In the genomic region with DNA sequence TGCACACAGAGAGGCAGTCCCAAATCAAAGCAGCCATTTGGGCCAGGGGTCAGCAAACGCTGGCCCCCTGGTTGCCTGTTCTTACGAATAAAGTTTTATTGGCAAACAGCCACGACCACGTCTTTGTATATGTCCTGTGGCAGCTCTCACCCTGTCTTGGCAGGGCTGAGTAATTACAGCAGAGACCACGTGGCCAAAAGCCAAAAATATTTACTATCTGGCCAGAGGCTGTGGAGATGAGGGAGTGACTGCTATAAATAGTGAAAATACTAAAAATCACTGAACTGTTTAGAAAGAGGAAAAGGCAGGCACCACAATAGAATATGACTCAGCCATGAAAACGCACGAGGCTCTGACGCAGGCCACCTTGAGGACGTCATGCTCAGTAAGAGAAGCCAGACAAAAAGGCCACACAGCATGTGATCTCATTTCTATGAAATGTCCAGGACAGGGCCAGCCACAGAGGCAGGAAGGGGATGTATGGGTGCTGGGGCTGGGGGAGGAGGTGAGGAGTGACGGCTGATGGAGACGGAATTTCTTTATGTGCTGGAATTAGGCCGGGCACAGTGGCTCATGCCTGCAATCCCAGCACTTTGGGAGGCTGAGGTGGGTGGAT, we compare ENCODE assay signal across 9 cellular contexts. TPM values are rescaled to one million over a fixed set of nuclear protein-coding genes. Genes with fewer than 3 reads are reported as not detected.
A peak's percentile ranks its signal among the peaks of the same experiment; 100 is the strongest.
DNase-seq lines count a peak whose midpoint lies in the region; ATAC-seq and TF ChIP-seq lines count a peak whose summit lies in the region.
"Had no signal": no experiment of that assay in that cellular context is flagged by ENCODE, and none has a peak within 500 bp of the region (broad histone marks: within the 10 kb centered on the region; RNA-seq: fewer than 3 reads in every experiment).

No MANE protein-coding gene starts in this region.

- POLR2A ChIA-PET in AG04449 (lab: Yijun Ruan, JAX) = interaction anchor here (0.6 kb wide), 1 partner anchor 81 kb away, joined by 3 read pairs; no protein-coding TSS in a partner anchor

- TF ChIP-seq CTCF in AG04449 (IDR thresholded peaks at IDR 0.05; ENCODE audit: insufficient read depth, low read length, missing control alignments) = no peak

- H3K4me1 ChIP-seq in mucosa of rectum (ENCODE audit: control insufficient read depth in 2 of 2, insufficient read depth in 2 of 2, low read length in 2 of 2) = no peaks in the 10 kb centered on the region

- H3K36me3 ChIP-seq in mucosa of rectum (ENCODE audit: control insufficient read depth in 2 of 2, insufficient read depth in 2 of 2, low read length in 2 of 2) = peaks cover 18 to 21% of the 10 kb centered on the region in 2 donors

- no peak overlapping the region for H3K9ac ChIP-seq in mucosa of rectum (ENCODE audit: low read depth in 1 of 2, low read length in 2 of 2)

- peak overlapping the region; percentile 29 to 32 for H3K27ac ChIP-seq in mucosa of rectum (ENCODE audit: low read depth in 2 of 2, low read length in 2 of 2)

- H3K4me3 ChIP-seq in AG04449 (ENCODE audit: low read depth, low read length) (no peak overlapping the region), mucosa of rectum (ENCODE audit: low read length in 2 of 2) (no peak overlapping the region)

- DNase-seq in AG04449 (ENCODE audit: low read depth, low spot score) (peak; percentile 98), NAMALWA (ENCODE audit: low spot score) (peak; percentile 54), dermis microvascular lymphatic vessel endothelial cell (ENCODE audit: low read depth in 2 of 2) (peak; percentile 97 to 99)
- no peak for DNase-seq in stimulated activated CD4-positive, alpha-beta T cell treated with anti-CD3 and anti-CD28 coated beads, Interleukin-12 subunit alpha, Interleukin-12 subunit beta, amount 100 ng/mL, for 4 hours
- DNase-seq: activated T-cell treated with anti-CD3 and anti-CD28 coated beads, Interleukin-2, amount 50 U/mL, for 72 hours had no signal

- CTCF ChIA-PET in AG04449 (lab: Yijun Ruan, JAX) = interaction anchor here (1.4 kb wide), 1 partner anchor 22 kb away, joined by 7 read pairs; no protein-coding TSS in a partner anchor

- H3K27me3 ChIP-seq in mucosa of rectum (ENCODE audit: control insufficient read depth in 2 of 2, insufficient read depth in 2 of 2, low read length in 2 of 2) = no peaks in the 10 kb centered on the region

- no peaks in the 10 kb centered on the region for H3K9me3 ChIP-seq in mucosa of rectum (ENCODE audit: control insufficient read depth in 2 of 2, low read length in 2 of 2)

- no peak for ATAC-seq in GM18870 (IDR thresholded peaks at IDR 0.05; ENCODE audit: unreplicated experiment)
- no peak for ATAC-seq in GM18517 (IDR thresholded peaks at IDR 0.05; ENCODE audit: unreplicated experiment)
- no peak for ATAC-seq in HG03280 (IDR thresholded peaks at IDR 0.05; ENCODE audit: unreplicated experiment)

RNA-seq across cellular contexts. Expression of a gene that starts 29.4 kb away (rescaled TPM):
- total RNA-seq in dermis microvascular lymphatic vessel endothelial cell = not detected in 2 replicates

RNA-seq across cellular contexts. Expression of a gene that starts 32.3 kb away (rescaled TPM):
- total RNA-seq in dermis microvascular lymphatic vessel endothelial cell = not detected in 2 replicates
- total RNA-seq: activated T-cell treated with anti-CD3 and anti-CD28 coated beads, Interleukin-2, amount 50 U/mL, for 72 hours had no signal

RNA-seq across cellular contexts. Expression of a gene that starts 49.6 kb away (rescaled TPM):
- 8.6 and 13.9 TPM in 2 replicates for total RNA-seq in dermis microvascular lymphatic vessel endothelial cell

RNA-seq across cellular contexts. Expression of a gene that starts 55.2 kb away (rescaled TPM):
- total RNA-seq in dermis microvascular lymphatic vessel endothelial cell = 28.4 and 29.8 TPM in 2 replicates
